ENCODE assay signal across 1 cellular context in the genomic region with DNA sequence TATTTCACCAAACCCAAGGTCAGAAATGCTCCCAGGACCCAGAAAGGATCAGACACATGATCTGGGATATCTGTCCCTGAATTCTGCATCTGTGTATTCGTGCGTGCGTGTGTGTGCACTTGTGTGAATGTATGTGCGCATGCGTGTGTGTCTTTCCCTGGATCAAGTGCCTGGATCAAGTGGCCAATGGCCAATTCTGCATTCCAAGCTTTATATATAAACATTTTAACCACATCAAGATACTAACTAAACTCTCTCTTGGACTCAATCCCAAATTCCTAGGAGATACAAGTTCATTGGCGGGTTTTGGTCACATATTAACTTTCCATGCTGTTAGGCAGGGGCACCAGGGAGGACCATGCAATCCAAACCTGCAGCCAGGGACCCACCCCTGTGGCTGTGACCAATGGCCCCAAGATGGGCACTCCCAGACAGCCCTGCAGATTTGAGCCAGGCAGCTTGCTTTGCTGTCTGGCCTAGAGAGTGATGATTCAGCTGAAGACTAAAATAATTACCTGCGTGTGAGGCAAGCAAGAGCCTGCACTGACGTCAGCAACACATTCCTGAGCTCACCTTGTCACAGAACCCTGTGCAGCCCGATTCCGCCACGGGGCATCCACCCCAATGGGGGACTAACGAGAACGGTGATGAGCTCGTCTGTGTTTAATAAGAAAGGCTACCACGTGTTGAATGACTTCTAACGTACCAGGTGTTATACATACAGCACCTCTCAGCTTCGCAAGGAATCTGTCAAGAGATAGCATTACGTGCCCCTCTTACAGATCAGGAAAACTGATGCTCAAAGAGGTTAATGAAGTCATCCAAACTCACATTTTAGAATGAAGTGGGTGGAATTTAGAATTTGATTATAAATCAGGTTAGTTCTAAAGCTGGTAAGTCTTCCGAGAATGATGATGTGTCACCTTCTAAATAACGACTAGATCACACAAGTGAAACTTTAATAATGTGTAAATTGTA.
TF ChIP-seq lines count a peak whose summit lies in the region.

No MANE protein-coding gene starts in this region.

TF ChIP-seq in H1, 55 proteins besides CTCF, POLR2A, EP300 and RAD21:
- TF ChIP-seq EGR1 (IDR thresholded peaks at IDR 0.05; ENCODE audit: borderline replicate concordance, low read depth, low read length) (no peak), POU5F1 (IDR thresholded peaks at IDR 0.05; ENCODE audit: low read depth, low read length) (no peak), BCL11A (IDR thresholded peaks at IDR 0.05; ENCODE audit: low read depth in 2 of 2, low read length in 2 of 2) (no peak), BRCA1 (IDR thresholded peaks at IDR 0.05; ENCODE audit: low read depth, low read length) (no peak), ASH2L (IDR thresholded peaks at IDR 0.05; ENCODE audit: low read length) (no peak), HDAC6 (IDR thresholded peaks at IDR 0.05; ENCODE audit: low read depth, low read length) (no peak), TAF1 (IDR thresholded peaks at IDR 0.05; ENCODE audit: low read depth, low read length) (no peak), TAF7 (optimal IDR thresholded peaks at IDR 0.05; ENCODE audit: borderline replicate concordance, low read depth, low read length) (no peak), MAFK (IDR thresholded peaks at IDR 0.05; ENCODE audit: low read depth, low read length) (no peak), NRF1 (IDR thresholded peaks at IDR 0.05; ENCODE audit: low read depth, low read length) (no peak), FOSL1 (IDR thresholded peaks at IDR 0.05; ENCODE audit: insufficient read depth, low read depth, low read length) (no peak), POLR2AphosphoS5 (IDR thresholded peaks at IDR 0.05; ENCODE audit: low read depth, low read length) (no peak), TBP (IDR thresholded peaks at IDR 0.05; ENCODE audit: low read depth, low read length) (no peak), HDAC2 (IDR thresholded peaks at IDR 0.05; ENCODE audit: borderline replicate concordance in 1 of 2, low read depth in 2 of 2, low read length in 2 of 2) (no peak), TCF12 (IDR thresholded peaks at IDR 0.05; ENCODE audit: low read depth, low read length) (no peak), KDM1A (IDR thresholded peaks at IDR 0.05; ENCODE audit: borderline replicate concordance, low read length) (no peak), KDM4A (IDR thresholded peaks at IDR 0.05; ENCODE audit: low read depth, low read length, severe bottlenecking) (no peak)
TF ChIP-seq in H1: peak in this region for 0.
